In genomic region chrY:22988727-22989126, GRCh38 we compare ENCODE assay signal across 2 cellular contexts. TPM values are rescaled to one million over a fixed set of nuclear protein-coding genes. Genes with fewer than 3 reads are reported as not detected.
"Had no signal": no experiment of that assay in that cellular context is flagged by ENCODE, and none has a peak within 500 bp of the region (broad histone marks: within the 10 kb centered on the region; RNA-seq: fewer than 3 reads in every experiment).

No MANE protein-coding gene starts in this region.

RNA-seq across cellular contexts. Expression of gene BPY2, which starts 4.7 kb away (rescaled TPM):
- total RNA-seq: G401, GM12878 had no signal
